1 cellular context compared by ENCODE assay signal in the genomic region with DNA sequence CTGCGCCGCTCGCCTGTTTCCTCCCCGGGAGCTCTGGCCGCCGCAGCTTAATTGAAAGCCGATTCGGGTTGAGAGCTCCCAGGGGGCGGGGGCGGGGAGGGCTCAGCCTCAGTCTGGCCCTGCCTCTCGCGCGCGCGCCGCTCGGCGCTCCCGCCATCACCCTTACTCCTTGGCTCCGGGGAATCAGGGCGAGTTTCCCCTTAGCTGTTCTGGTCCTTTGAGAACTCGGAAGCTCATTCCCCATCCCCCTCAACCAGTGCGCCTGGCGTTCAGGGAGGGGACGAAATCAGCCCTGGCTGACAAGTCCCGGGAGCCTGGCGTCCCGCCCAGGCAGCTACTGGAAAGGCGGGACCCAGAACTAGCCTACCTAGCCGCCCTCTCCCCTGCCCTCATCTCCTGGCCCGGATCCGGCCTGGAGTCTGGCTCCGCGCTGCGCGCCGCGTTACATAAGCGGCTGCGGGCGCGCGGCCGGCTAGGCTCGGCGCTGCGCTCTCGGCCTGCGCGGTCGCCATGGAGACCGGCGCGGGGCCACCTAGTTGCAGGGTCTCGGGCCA.
A peak's percentile ranks its signal among the peaks of the same experiment; 100 is the strongest.
TF ChIP-seq lines count a peak whose summit lies in the region.

No MANE protein-coding gene starts in this region.

TF ChIP-seq in WTC11, 78 proteins besides CTCF, POLR2A, EP300 and RAD21 (continued from another document):
- TF ChIP-seq, protein P1, sequence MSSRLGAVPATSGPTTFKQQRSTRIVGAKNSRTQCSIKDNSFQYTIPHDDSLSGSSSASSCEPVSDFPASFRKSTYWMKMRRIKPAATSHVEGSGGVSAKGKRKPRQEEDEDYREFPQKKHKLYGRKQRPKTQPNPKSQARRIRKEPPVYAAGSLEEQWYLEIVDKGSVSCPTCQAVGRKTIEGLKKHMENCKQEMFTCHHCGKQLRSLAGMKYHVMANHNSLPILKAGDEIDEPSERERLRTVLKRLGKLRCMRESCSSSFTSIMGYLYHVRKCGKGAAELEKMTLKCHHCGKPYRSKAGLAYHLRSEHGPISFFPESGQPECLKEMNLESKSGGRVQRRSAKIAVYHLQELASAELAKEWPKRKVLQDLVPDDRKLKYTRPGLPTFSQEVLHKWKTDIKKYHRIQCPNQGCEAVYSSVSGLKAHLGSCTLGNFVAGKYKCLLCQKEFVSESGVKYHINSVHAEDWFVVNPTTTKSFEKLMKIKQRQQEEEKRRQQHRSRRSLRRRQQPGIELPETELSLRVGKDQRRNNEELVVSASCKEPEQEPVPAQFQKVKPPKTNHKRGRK (CRISPR knock-in tag; IDR thresholded peaks at IDR 0.05; ENCODE audit: borderline replicate concordance) = no peak
- TF ChIP-seq SP1 (CRISPR knock-in tag; conservative IDR thresholded peaks at IDR 0.05) = no peak
- TF ChIP-seq RELA (CRISPR knock-in tag; IDR thresholded peaks at IDR 0.05; ENCODE audit: borderline replicate concordance) = no peak
- TF ChIP-seq, protein P2, sequence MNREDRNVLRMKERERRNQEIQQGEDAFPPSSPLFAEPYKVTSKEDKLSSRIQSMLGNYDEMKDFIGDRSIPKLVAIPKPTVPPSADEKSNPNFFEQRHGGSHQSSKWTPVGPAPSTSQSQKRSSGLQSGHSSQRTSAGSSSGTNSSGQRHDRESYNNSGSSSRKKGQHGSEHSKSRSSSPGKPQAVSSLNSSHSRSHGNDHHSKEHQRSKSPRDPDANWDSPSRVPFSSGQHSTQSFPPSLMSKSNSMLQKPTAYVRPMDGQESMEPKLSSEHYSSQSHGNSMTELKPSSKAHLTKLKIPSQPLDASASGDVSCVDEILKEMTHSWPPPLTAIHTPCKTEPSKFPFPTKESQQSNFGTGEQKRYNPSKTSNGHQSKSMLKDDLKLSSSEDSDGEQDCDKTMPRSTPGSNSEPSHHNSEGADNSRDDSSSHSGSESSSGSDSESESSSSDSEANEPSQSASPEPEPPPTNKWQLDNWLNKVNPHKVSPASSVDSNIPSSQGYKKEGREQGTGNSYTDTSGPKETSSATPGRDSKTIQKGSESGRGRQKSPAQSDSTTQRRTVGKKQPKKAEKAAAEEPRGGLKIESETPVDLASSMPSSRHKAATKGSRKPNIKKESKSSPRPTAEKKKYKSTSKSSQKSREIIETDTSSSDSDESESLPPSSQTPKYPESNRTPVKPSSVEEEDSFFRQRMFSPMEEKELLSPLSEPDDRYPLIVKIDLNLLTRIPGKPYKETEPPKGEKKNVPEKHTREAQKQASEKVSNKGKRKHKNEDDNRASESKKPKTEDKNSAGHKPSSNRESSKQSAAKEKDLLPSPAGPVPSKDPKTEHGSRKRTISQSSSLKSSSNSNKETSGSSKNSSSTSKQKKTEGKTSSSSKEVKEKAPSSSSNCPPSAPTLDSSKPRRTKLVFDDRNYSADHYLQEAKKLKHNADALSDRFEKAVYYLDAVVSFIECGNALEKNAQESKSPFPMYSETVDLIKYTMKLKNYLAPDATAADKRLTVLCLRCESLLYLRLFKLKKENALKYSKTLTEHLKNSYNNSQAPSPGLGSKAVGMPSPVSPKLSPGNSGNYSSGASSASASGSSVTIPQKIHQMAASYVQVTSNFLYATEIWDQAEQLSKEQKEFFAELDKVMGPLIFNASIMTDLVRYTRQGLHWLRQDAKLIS (CRISPR knock-in tag; IDR thresholded peaks at IDR 0.05; ENCODE audit: borderline replicate concordance) = no peak
- 0 out of 2 replicates have a peak, but pooled peaks have one; percentile 39 for TF ChIP-seq ESRRA (CRISPR knock-in tag; IDR thresholded peaks at IDR 0.05; ENCODE audit: borderline replicate concordance)
- TF ChIP-seq, protein P3, sequence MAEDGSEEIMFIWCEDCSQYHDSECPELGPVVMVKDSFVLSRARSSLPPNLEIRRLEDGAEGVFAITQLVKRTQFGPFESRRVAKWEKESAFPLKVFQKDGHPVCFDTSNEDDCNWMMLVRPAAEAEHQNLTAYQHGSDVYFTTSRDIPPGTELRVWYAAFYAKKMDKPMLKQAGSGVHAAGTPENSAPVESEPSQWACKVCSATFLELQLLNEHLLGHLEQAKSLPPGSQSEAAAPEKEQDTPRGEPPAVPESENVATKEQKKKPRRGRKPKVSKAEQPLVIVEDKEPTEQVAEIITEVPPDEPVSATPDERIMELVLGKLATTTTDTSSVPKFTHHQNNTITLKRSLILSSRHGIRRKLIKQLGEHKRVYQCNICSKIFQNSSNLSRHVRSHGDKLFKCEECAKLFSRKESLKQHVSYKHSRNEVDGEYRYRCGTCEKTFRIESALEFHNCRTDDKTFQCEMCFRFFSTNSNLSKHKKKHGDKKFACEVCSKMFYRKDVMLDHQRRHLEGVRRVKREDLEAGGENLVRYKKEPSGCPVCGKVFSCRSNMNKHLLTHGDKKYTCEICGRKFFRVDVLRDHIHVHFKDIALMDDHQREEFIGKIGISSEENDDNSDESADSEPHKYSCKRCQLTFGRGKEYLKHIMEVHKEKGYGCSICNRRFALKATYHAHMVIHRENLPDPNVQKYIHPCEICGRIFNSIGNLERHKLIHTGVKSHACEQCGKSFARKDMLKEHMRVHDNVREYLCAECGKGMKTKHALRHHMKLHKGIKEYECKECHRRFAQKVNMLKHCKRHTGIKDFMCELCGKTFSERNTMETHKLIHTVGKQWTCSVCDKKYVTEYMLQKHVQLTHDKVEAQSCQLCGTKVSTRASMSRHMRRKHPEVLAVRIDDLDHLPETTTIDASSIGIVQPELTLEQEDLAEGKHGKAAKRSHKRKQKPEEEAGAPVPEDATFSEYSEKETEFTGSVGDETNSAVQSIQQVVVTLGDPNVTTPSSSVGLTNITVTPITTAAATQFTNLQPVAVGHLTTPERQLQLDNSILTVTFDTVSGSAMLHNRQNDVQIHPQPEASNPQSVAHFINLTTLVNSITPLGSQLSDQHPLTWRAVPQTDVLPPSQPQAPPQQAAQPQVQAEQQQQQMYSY (CRISPR knock-in tag; IDR thresholded peaks at IDR 0.05) = peak; percentile 89
TF ChIP-seq in WTC11: peak in this region for 7.
